ENCODE assay signal across 9 cellular contexts in the genomic region with DNA sequence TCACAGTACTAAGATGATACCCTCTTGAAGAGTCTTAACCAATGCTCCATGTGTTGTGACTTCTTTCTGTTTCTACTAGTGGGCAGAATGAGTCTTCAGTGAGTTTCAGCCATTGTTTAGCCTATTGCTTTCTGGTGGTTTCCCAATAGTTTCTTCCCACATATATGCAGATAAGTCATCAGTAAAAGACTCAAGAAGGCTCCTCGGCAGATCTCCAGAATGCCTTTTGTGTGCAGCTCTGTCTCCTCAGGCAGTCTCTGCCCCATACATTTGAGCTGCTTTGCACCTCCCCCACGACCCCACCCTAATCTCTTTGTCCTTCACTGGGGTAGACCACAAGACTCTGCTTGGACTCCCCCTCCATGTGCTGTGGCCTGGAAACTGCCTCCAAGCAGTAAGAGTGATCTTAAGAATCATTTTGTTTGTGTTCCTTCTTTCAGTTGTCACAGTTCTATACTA.
DNase-seq lines count a peak whose midpoint lies in the region; ATAC-seq and TF ChIP-seq lines count a peak whose summit lies in the region.
"Had no signal": no experiment of that assay in that cellular context is flagged by ENCODE, and none has a peak within 500 bp of the region (broad histone marks: within the 10 kb centered on the region; RNA-seq: fewer than 3 reads in every experiment).

No MANE protein-coding gene starts in this region.

- H3K4me1 Mint-ChIP-seq in activated T-helper 17 cell treated with anti-CD3 and anti-CD28 coated beads, Interleukin-2, amount 50 U/mL, for 72 hours: peaks cover 27% of the 10 kb centered on the region
- no peaks in the 10 kb centered on the region for H3K4me1 Mint-ChIP-seq in Calu3 (ENCODE audit: low read depth, unreplicated experiment)

- ATAC-seq in HG02870 (IDR thresholded peaks at IDR 0.05; ENCODE audit: unreplicated experiment): peak; percentile 74
- ATAC-seq in activated T-helper 17 cell treated with anti-CD3 and anti-CD28 coated beads, Interleukin-2, amount 50 U/mL, for 72 hours (replicated peaks): peak; percentile 92

- POLR2A ChIA-PET in A673 (lab: Charles Lee; ENCODE audit: low non-redundant PET): no interaction called here

- H3K9ac ChIP-seq in neuronal stem cell (ENCODE audit: low read depth, low read length, poor library complexity): no peak overlapping the region

- H3K23ac ChIP-seq in neuronal stem cell (ENCODE audit: low read depth, low read length, poor library complexity): no peak overlapping the region

- peaks cover 5% of the 10 kb centered on the region for H3K36me3 Mint-ChIP-seq in activated T-helper 17 cell treated with anti-CD3 and anti-CD28 coated beads, Interleukin-2, amount 50 U/mL, for 72 hours (ENCODE audit: low read depth)
- no peaks in the 10 kb centered on the region for H3K36me3 Mint-ChIP-seq in Calu3 (ENCODE audit: insufficient read depth, unreplicated experiment)

- H3K27me3 ChIP-seq in neuronal stem cell (ENCODE audit: control insufficient read depth in 3 of 3, insufficient read depth in 3 of 3, low read depth in 1 of 3, low read length in 3 of 3) (no peaks in the 10 kb centered on the region), A673 (replicated peaks; ENCODE audit: insufficient read depth, low read depth, low read length, poor library complexity) (no peaks in the 10 kb centered on the region)

- H2AK5ac ChIP-seq in neuronal stem cell (ENCODE audit: low read depth, low read length): no peak overlapping the region

- H3K4me2 ChIP-seq in neuronal stem cell (ENCODE audit: insufficient read depth, low read length, poor library complexity, severe bottlenecking): no peak overlapping the region

- no peak overlapping the region for H3K14ac ChIP-seq in neuronal stem cell (ENCODE audit: low read length)

- H3K79me1 ChIP-seq in neuronal stem cell (ENCODE audit: low read depth, low read length): no peaks in the 10 kb centered on the region

- H3K4me3 ChIP-seq in neuronal stem cell (ENCODE audit: low read length in 2 of 2) (no peak overlapping the region), A673 (ENCODE audit: low read depth, low read length, poor library complexity, severe bottlenecking) (no peak overlapping the region)

- TF ChIP-seq CTCF in Calu3 (IDR thresholded peaks at IDR 0.05; ENCODE audit: unreplicated experiment) (no peak), A673 (conservative IDR thresholded peaks at IDR 0.05; ENCODE audit: low read depth, low read length) (no peak)

- H3K9me3 Mint-ChIP-seq in activated T-helper 17 cell treated with anti-CD3 and anti-CD28 coated beads, Interleukin-2, amount 50 U/mL, for 72 hours: peaks cover 13% of the 10 kb centered on the region
- H3K9me3 Mint-ChIP-seq in Calu3 (ENCODE audit: low read depth, unreplicated experiment): no peaks in the 10 kb centered on the region

- H3K4ac ChIP-seq in neuronal stem cell (ENCODE audit: low read length): no peak overlapping the region

- DNase-seq in GM04503 (ENCODE audit: low read depth) (peak; percentile 74), neuronal stem cell (ENCODE audit: low spot score) (no peak), NCI-H510A treated with DMSO at 0.1 percent for 48 hours (lab: John Stamatoyannopoulos, UW) (no peak), Calu3 (no peak), A673 (ENCODE audit: low spot score) (no peak), KG1 (lab: John Stamatoyannopoulos, UW) (no peak)
- DNase-seq: GOT3 had no signal

- no peaks in the 10 kb centered on the region for H3K27me3 Mint-ChIP-seq in activated T-helper 17 cell treated with anti-CD3 and anti-CD28 coated beads, Interleukin-2, amount 50 U/mL, for 72 hours
- H3K27me3 Mint-ChIP-seq in Calu3 (ENCODE audit: unreplicated experiment): no peaks in the 10 kb centered on the region

- intact Hi-C loops in Calu3 (cut with micrococcal nuclease; ENCODE audit: unreplicated experiment): loop anchor here (2.0 kb wide), 1 partner anchor 13 kb away; no protein-coding TSS in a partner anchor
- intact Hi-C loops in A673 (cut with micrococcal nuclease; ENCODE audit: unreplicated experiment): no loop called here

- no TSS peak for BruUV-seq in Calu3 (replicated peaks; lab: Mats Ljungman, UMichigan)
- BruUV-seq in A673 (replicated peaks; lab: Mats Ljungman, UMichigan): no TSS peak

- no peak overlapping the region for H2BK15ac ChIP-seq in neuronal stem cell (ENCODE audit: low read length)

- no CpG with 5 or more reads among the region's 2 CpGs for WGBS in neuronal stem cell (ENCODE audit: extremely low coverage in 2 of 2, insufficient read length in 2 of 2, insufficient replicate concordance in 1 of 2), 2 donors

- peaks cover 0 to 46% of the 10 kb centered on the region in 2 donors for H3K36me3 ChIP-seq in neuronal stem cell (replicated peaks in 1 of 2; ENCODE audit: control insufficient read depth in 2 of 2, insufficient read depth in 2 of 2, low read length in 2 of 2)
- H3K36me3 ChIP-seq in A673 (ENCODE audit: insufficient read depth, low read length, poor library complexity, severe bottlenecking): no peaks in the 10 kb centered on the region

- H4K91ac ChIP-seq in neuronal stem cell (ENCODE audit: low read depth, low read length, poor library complexity): no peak overlapping the region

- H2AFZ ChIP-seq in neuronal stem cell (ENCODE audit: low read length): peak overlapping the region; percentile 24

- CTCF ChIA-PET in Calu3 (lab: Charles Lee) (no interaction called here), A673 (lab: Charles Lee) (no interaction called here)

- H3K27ac Mint-ChIP-seq in activated T-helper 17 cell treated with anti-CD3 and anti-CD28 coated beads, Interleukin-2, amount 50 U/mL, for 72 hours: peak overlapping the region; percentile 93
- H3K27ac Mint-ChIP-seq in Calu3 (ENCODE audit: unreplicated experiment): no peak overlapping the region

- H3K27ac ChIP-seq in neuronal stem cell (replicated peaks; ENCODE audit: low read length) (peak overlapping the region; percentile 44), A673 (ENCODE audit: low read depth, low read length, poor library complexity, severe bottlenecking) (no peak overlapping the region)

- no peak overlapping the region for H2BK120ac ChIP-seq in neuronal stem cell (ENCODE audit: low read depth, low read length)

- peaks cover 0 to 28% of the 10 kb centered on the region in 2 donors for H3K9me3 ChIP-seq in neuronal stem cell (replicated peaks in 1 of 2; ENCODE audit: control insufficient read depth in 2 of 2, insufficient read depth in 1 of 2, low read depth in 1 of 2, low read length in 2 of 2)
- H3K9me3 ChIP-seq in A673 (ENCODE audit: low read depth, low read length, poor library complexity, severe bottlenecking): no peaks in the 10 kb centered on the region

- H2BK5ac ChIP-seq in neuronal stem cell (ENCODE audit: low read length): no peak overlapping the region

- H3K18ac ChIP-seq in neuronal stem cell (ENCODE audit: low read length): no peak overlapping the region

- H2BK12ac ChIP-seq in neuronal stem cell (ENCODE audit: low read length): no peak overlapping the region

- H4K8ac ChIP-seq in neuronal stem cell (ENCODE audit: low read depth, low read length): no peak overlapping the region

- H3K4me1 ChIP-seq in neuronal stem cell (ENCODE audit: control insufficient read depth in 2 of 2, insufficient read depth in 1 of 2, low read depth in 1 of 2, low read length in 2 of 2): peaks cover 9 to 19% of the 10 kb centered on the region in 2 donors
- H3K4me1 ChIP-seq in A673 (ENCODE audit: insufficient read depth, low read length, poor library complexity, severe bottlenecking): no peaks in the 10 kb centered on the region

- peak overlapping the region; percentile 60 for H3K4me3 Mint-ChIP-seq in activated T-helper 17 cell treated with anti-CD3 and anti-CD28 coated beads, Interleukin-2, amount 50 U/mL, for 72 hours
- no peak overlapping the region for H3K4me3 Mint-ChIP-seq in Calu3 (ENCODE audit: low read depth, unreplicated experiment)
